ENCODE assay signal across 19 cellular contexts in genomic region chr7:78435355-78435754, GRCh38.
A peak's percentile ranks its signal among the peaks of the same experiment; 100 is the strongest.
DNase-seq lines count a peak whose midpoint lies in the region; ATAC-seq and TF ChIP-seq lines count a peak whose summit lies in the region.
"Had no signal": no experiment of that assay in that cellular context is flagged by ENCODE, and none has a peak within 500 bp of the region (broad histone marks: within the 10 kb centered on the region; RNA-seq: fewer than 3 reads in every experiment).

No MANE protein-coding gene starts in this region.

- H3K79me2 ChIP-seq in osteoblast (ENCODE audit: insufficient read depth, low read length), result no peaks in the 10 kb centered on the region

- no peaks in the 10 kb centered on the region for H3K9me3 ChIP-seq in osteoblast (ENCODE audit: low read depth, low read length)
- H3K9me3 ChIP-seq: adrenal gland, Peyer's patch had no signal

- ATAC-seq in HG03469 (IDR thresholded peaks at IDR 0.05; ENCODE audit: unreplicated experiment), result no peak
- ATAC-seq: left cardiac atrium had no signal

- H4K20me1 ChIP-seq in osteoblast (ENCODE audit: insufficient read depth, low read length), result no peaks in the 10 kb centered on the region

- no peak overlapping the region for H3K4me2 ChIP-seq in osteoblast (ENCODE audit: insufficient read depth, low read length)
- H3K4me2 ChIP-seq: neural progenitor cell had no signal

- H3K36me3 ChIP-seq in osteoblast (ENCODE audit: insufficient read depth, low read length) (no peaks in the 10 kb centered on the region), H7 (replicated peaks; ENCODE audit: control insufficient read depth, insufficient read depth, low read length) (no peaks in the 10 kb centered on the region)
- H3K36me3 ChIP-seq: adrenal gland, cardiac muscle cell, neural progenitor cell, Peyer's patch had no signal

- no peak overlapping the region for H3K4me3 ChIP-seq in AG10803 (ENCODE audit: low read length)
- H3K4me3 ChIP-seq in osteoblast (ENCODE audit: insufficient read depth, low read length), result no peak overlapping the region
- H3K4me3 ChIP-seq in H7 (ENCODE audit: insufficient read depth, low read depth, low read length), result no peak overlapping the region
- H3K4me3 ChIP-seq: adrenal gland, cardiac muscle cell, neural progenitor cell, Peyer's patch had no signal

- no peak overlapping the region for H3K27ac ChIP-seq in osteoblast (ENCODE audit: low read depth, low read length)
- H3K27ac ChIP-seq: adrenal gland, C4-2B, cardiac muscle cell, neural progenitor cell, Peyer's patch had no signal

- no peak overlapping the region for H2AFZ ChIP-seq in osteoblast (ENCODE audit: low read length)
- H2AFZ ChIP-seq: neural progenitor cell had no signal

- no peak for TF ChIP-seq CTCF in AG10803 (conservative IDR thresholded peaks at IDR 0.05; ENCODE audit: low read length)
- TF ChIP-seq CTCF in osteoblast (IDR thresholded peaks at IDR 0.05; ENCODE audit: extremely low read depth, low read depth, low read length), result no peak

- DNase-seq in AG10803 (ENCODE audit: low read depth), result peak; percentile 5
- DNase-seq in M059J (ENCODE audit: low read depth), result peak; percentile 27
- peak; percentile 19 for DNase-seq in fibroblast of gingiva (ENCODE audit: low read depth)
- peak; percentile 21 for DNase-seq in osteoblast (ENCODE audit: insufficient read length, low spot score, missing footprints)
- no peak for DNase-seq in stimulated activated CD4-positive, alpha-beta T cell treated with anti-CD3 and anti-CD28 coated beads, Interleukin-4, amount 100 ng/mL, for 24 hours
- DNase-seq in NK-92 treated with Interleukin-12 subunit alpha and Interleukin-12 subunit beta, amount 100 ng/mL, for 24 hours (lab: John Stamatoyannopoulos, UW), result no peak
- DNase-seq in H7, result no peak
- DNase-seq: activated CD4-positive, alpha-beta T cell treated with anti-CD3 and anti-CD28 coated beads, Interleukin-2, amount 50 U/mL, for 4 hours; activated gamma-delta T cell; activated T-cell treated with anti-CD3 and anti-CD28 coated beads for 4 hours; adrenal gland; left cardiac atrium; NCI-H345; Peyer's patch; stimulated activated CD4-positive, alpha-beta T cell treated with anti-CD3 and anti-CD28 coated beads, Interleukin-15, amount 100 ng/mL, for 24 hours had no signal

- no peaks in the 10 kb centered on the region for H3K27me3 ChIP-seq in osteoblast (ENCODE audit: insufficient read depth, low read length)
- no peaks in the 10 kb centered on the region for H3K27me3 ChIP-seq in H7 (ENCODE audit: control insufficient read depth, insufficient read depth, low read length)
- H3K27me3 ChIP-seq: adrenal gland, cardiac muscle cell, neural progenitor cell, Peyer's patch had no signal

- H3K4me1 ChIP-seq in osteoblast (ENCODE audit: insufficient read depth, low read length), result peaks cover 6% of the 10 kb centered on the region
- H3K4me1 ChIP-seq: adrenal gland, Peyer's patch had no signal

Comparison
In these comparisons a context has a peak if more than half of its experiments do, and no peak if none do; other contexts are left out.
1. DNase-seq: peak in AG10803 (single experiment), M059J (single experiment), fibroblast of gingiva (single experiment) and osteoblast (single experiment); none in stimulated activated CD4-positive, alpha-beta T cell treated with anti-CD3 and anti-CD28 coated beads, Interleukin-4, amount 100 ng/mL, for 24 hours (single experiment), NK-92 treated with Interleukin-12 subunit alpha and Interleukin-12 subunit beta, amount 100 ng/mL, for 24 hours (single experiment) and H7 (single experiment).